ENCODE assay signal across 1 cellular context in genomic region chr1:33709174-33709573, GRCh38.
TF ChIP-seq lines count a peak whose summit lies in the region.

No MANE protein-coding gene starts in this region.

TF ChIP-seq in neural cell, 6 proteins besides CTCF, POLR2A, EP300 and RAD21:
- TF ChIP-seq REST (IDR thresholded peaks at IDR 0.05; ENCODE audit: borderline replicate concordance) (no peak), POLR2AphosphoS5 (IDR thresholded peaks at IDR 0.05) (no peak), EZH2 (IDR thresholded peaks at IDR 0.05; ENCODE audit: borderline replicate concordance, insufficient read depth, low read length, poor library complexity, severe bottlenecking) (no peak), SMC3 (conservative IDR thresholded peaks at IDR 0.05; ENCODE audit: poor library complexity) (no peak), TAF1 (IDR thresholded peaks at IDR 0.05; ENCODE audit: low read depth) (no peak), MXI1 (conservative IDR thresholded peaks at IDR 0.05; ENCODE audit: poor library complexity, severe bottlenecking) (no peak)
